ENCODE assay signal across 16 cellular contexts in genomic region chr20:17887331-17888030, GRCh38.
A peak's percentile ranks its signal among the peaks of the same experiment; 100 is the strongest.
DNase-seq lines count a peak whose midpoint lies in the region; ATAC-seq and TF ChIP-seq lines count a peak whose summit lies in the region.
"Had no signal": no experiment of that assay in that cellular context is flagged by ENCODE, and none has a peak within 500 bp of the region (broad histone marks: within the 10 kb centered on the region; RNA-seq: fewer than 3 reads in every experiment).

No MANE protein-coding gene starts in this region.

- peak overlapping the region; percentile 51 for H3K27ac ChIP-seq in PC-3 (ENCODE audit: low read length)
- peak overlapping the region; percentile 79 to 82 for H3K27ac ChIP-seq in breast epithelium
- H3K27ac ChIP-seq in transverse colon, result peak overlapping the region; percentile 31 to 64 (median 50)
- H3K27ac ChIP-seq: HL-60, KMS-11, SJCRH30 had no signal

- DNase-seq in PC-3 (no peak), breast epithelium (ENCODE audit: low spot score in 2 of 2) (peak in 1 of 2 donors; percentile 66), mesenteric fat pad (ENCODE audit: low spot score) (peak; percentile 71), transverse colon (peak; percentile 55)
- DNase-seq: CD8-positive, alpha-beta memory T cell; DMS 273 treated with DMSO at 0.1 percent for 48 hours; NCI-H1092 treated with DMSO at 0.1 percent for 48 hours; NCI-H187; NCI-H510A treated with DMSO at 0.1 percent for 48 hours had no signal

- intact Hi-C loops in PC-3 (cut with micrococcal nuclease), result no loop called here
- intact Hi-C loops in breast epithelium (cut with DNase I; ENCODE audit: low total_unique reads), result no loop called here
- intact Hi-C loops in transverse colon (cut with DNase I; ENCODE audit: low total_unique reads), result no loop called here

- TF ChIP-seq POLR2A in breast epithelium (IDR thresholded peaks at IDR 0.05) (no peak), transverse colon (IDR thresholded peaks at IDR 0.05) (no peak)

- H2AFZ ChIP-seq in PC-3 (ENCODE audit: low read length), result peak overlapping the region; percentile 30

- no peaks in the 10 kb centered on the region for H4K20me1 ChIP-seq in PC-3 (ENCODE audit: low read length)

- no peaks in the 10 kb centered on the region for H3K79me2 ChIP-seq in PC-3 (ENCODE audit: low read length)

- H3K9me2 ChIP-seq in PC-3 (replicated peaks; ENCODE audit: low read length), result no peaks in the 10 kb centered on the region

- H3K4me1 ChIP-seq in PC-3 (ENCODE audit: insufficient read depth, low read length) (peaks cover 18% of the 10 kb centered on the region), breast epithelium (peaks cover 3 to 6% of the 10 kb centered on the region in 2 donors), transverse colon (peaks cover 5 to 24% (median 21%) of the 10 kb centered on the region in 4 donors)
- H3K4me1 ChIP-seq: SJCRH30 had no signal

- H3K9me3 ChIP-seq in PC-3 (ENCODE audit: low read length) (peaks cover 14% of the 10 kb centered on the region; the same call in 1 of the 2 replicates), breast epithelium (peaks cover 0 to 7% of the 10 kb centered on the region in 2 donors), transverse colon (no peaks in the 10 kb centered on the region)
- H3K9me3 ChIP-seq: SJCRH30 had no signal

- H3K9ac ChIP-seq in PC-3 (ENCODE audit: low read length), result peak overlapping the region; percentile 8
- H3K9ac ChIP-seq: KMS-11 had no signal

- WGBS in transverse colon (ENCODE audit: low coverage in 1 of 2), 2 donors, result 60 to 66% methylated on average over 1 to 10 of the region's 10 CpGs

- H3K4me2 ChIP-seq in PC-3 (ENCODE audit: low read length), result no peak overlapping the region
- H3K4me2 ChIP-seq: KMS-11 had no signal

- H3F3A ChIP-seq in PC-3 (ENCODE audit: low read length, unreplicated experiment), result no peaks in the 10 kb centered on the region

- CTCF ChIA-PET in PC-3 (lab: Charles Lee), result no interaction called here

- H3K36me3 ChIP-seq in PC-3 (ENCODE audit: low read depth, low read length), result peaks cover 4% of the 10 kb centered on the region; the same call in 1 of the 2 replicates
- H3K36me3 ChIP-seq in breast epithelium, result no peaks in the 10 kb centered on the region
- H3K36me3 ChIP-seq in transverse colon, result no peaks in the 10 kb centered on the region
- H3K36me3 ChIP-seq: MG63, SJCRH30 had no signal

- in situ Hi-C loops in transverse colon (cut with MboI; ENCODE audit: low pct_ligation_motif_present in 1 of 4, low pct_unique_long_range_greater_than_20kb in 1 of 4, low sequenced_read_pairs in 3 of 4), result loop anchor here in 2 of 4 donors (25.0 kb wide), 2 partner anchors 200 to 350 kb away; partner anchors contain the start of genes BANF2 (in 1 of the 2), BFSP1 (in 1 of the 2) and RRBP1 (in 1 of the 2)

- TF ChIP-seq EP300 in transverse colon (IDR thresholded peaks at IDR 0.05; ENCODE audit: low read depth), result no peak

- H3K27me3 ChIP-seq in PC-3 (ENCODE audit: low read length) (no peaks in the 10 kb centered on the region), breast epithelium (no peaks in the 10 kb centered on the region), transverse colon (no peaks in the 10 kb centered on the region)
- H3K27me3 ChIP-seq: MG63, SJCRH30 had no signal

- no peak; the same call in 1 of the 2 replicates for ATAC-seq in PC-3
- no peak for ATAC-seq in HG03175 (IDR thresholded peaks at IDR 0.05; ENCODE audit: unreplicated experiment)
- no peak for ATAC-seq in HG02678 (IDR thresholded peaks at IDR 0.05; ENCODE audit: unreplicated experiment)
- ATAC-seq in SK-N-SH treated with all-trans-retinoic acid at 6 μM for 48 hours, result no peak

- H3K4me3 ChIP-seq in PC-3 (ENCODE audit: low read length) (no peak overlapping the region), breast epithelium (no peak overlapping the region), transverse colon (no peak overlapping the region)
- H3K4me3 ChIP-seq: MG63, SJCRH30 had no signal

- no TSS peak for BruUV-seq in PC-3 (replicated peaks; lab: Mats Ljungman, UMichigan)

- POLR2A ChIA-PET in PC-3 (lab: Charles Lee; ENCODE audit: unreplicated experiment), result no interaction called here

- TF ChIP-seq CTCF in PC-3 (conservative IDR thresholded peaks at IDR 0.05; ENCODE audit: low read depth, low read length) (no peak), breast epithelium (IDR thresholded peaks at IDR 0.05) (no peak), transverse colon (IDR thresholded peaks at IDR 0.05) (no peak)

TF ChIP-seq in SK-N-SH treated with all-trans-retinoic acid at 6 μM for 48 hours, 23 proteins besides CTCF, POLR2A, EP300 and RAD21:
- TF ChIP-seq, protein P1, sequence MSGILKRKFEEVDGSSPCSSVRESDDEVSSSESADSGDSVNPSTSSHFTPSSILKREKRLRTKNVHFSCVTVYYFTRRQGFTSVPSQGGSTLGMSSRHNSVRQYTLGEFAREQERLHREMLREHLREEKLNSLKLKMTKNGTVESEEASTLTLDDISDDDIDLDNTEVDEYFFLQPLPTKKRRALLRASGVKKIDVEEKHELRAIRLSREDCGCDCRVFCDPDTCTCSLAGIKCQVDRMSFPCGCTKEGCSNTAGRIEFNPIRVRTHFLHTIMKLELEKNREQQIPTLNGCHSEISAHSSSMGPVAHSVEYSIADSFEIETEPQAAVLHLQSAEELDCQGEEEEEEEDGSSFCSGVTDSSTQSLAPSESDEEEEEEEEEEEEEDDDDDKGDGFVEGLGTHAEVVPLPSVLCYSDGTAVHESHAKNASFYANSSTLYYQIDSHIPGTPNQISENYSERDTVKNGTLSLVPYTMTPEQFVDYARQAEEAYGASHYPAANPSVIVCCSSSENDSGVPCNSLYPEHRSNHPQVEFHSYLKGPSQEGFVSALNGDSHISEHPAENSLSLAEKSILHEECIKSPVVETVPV (CRISPR knock-in tag; IDR thresholded peaks at IDR 0.05), result no peak
- TF ChIP-seq TCF4 (CRISPR knock-in tag; IDR thresholded peaks at IDR 0.05; ENCODE audit: borderline replicate concordance) (no peak), GLIS3 (CRISPR knock-in tag; IDR thresholded peaks at IDR 0.05) (no peak), ZFP3 (CRISPR knock-in tag; IDR thresholded peaks at IDR 0.05) (no peak), ISL1 (CRISPR knock-in tag; IDR thresholded peaks at IDR 0.05) (no peak), POU6F1 (CRISPR knock-in tag; IDR thresholded peaks at IDR 0.05; ENCODE audit: borderline replicate concordance, low read depth) (no peak), TOX (CRISPR knock-in tag; IDR thresholded peaks at IDR 0.05; ENCODE audit: borderline replicate concordance) (no peak), RARB (CRISPR knock-in tag; IDR thresholded peaks at IDR 0.05) (no peak), OSR1 (CRISPR knock-in tag; IDR thresholded peaks at IDR 0.05) (no peak), ZNF70 (CRISPR knock-in tag; IDR thresholded peaks at IDR 0.05) (no peak)
- TF ChIP-seq, protein P2, sequence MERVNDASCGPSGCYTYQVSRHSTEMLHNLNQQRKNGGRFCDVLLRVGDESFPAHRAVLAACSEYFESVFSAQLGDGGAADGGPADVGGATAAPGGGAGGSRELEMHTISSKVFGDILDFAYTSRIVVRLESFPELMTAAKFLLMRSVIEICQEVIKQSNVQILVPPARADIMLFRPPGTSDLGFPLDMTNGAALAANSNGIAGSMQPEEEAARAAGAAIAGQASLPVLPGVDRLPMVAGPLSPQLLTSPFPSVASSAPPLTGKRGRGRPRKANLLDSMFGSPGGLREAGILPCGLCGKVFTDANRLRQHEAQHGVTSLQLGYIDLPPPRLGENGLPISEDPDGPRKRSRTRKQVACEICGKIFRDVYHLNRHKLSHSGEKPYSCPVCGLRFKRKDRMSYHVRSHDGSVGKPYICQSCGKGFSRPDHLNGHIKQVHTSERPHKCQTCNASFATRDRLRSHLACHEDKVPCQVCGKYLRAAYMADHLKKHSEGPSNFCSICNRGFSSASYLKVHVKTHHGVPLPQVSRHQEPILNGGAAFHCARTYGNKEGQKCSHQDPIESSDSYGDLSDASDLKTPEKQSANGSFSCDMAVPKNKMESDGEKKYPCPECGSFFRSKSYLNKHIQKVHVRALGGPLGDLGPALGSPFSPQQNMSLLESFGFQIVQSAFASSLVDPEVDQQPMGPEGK (CRISPR knock-in tag; IDR thresholded peaks at IDR 0.05; ENCODE audit: borderline replicate concordance), result no peak
- TF ChIP-seq, protein P3, sequence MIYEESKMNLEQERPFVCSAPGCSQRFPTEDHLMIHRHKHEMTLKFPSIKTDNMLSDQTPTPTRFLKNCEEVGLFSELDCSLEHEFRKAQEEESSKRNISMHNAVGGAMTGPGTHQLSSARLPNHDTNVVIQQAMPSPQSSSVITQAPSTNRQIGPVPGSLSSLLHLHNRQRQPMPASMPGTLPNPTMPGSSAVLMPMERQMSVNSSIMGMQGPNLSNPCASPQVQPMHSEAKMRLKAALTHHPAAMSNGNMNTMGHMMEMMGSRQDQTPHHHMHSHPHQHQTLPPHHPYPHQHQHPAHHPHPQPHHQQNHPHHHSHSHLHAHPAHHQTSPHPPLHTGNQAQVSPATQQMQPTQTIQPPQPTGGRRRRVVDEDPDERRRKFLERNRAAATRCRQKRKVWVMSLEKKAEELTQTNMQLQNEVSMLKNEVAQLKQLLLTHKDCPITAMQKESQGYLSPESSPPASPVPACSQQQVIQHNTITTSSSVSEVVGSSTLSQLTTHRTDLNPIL (CRISPR knock-in tag; IDR thresholded peaks at IDR 0.05; ENCODE audit: low read depth), result no peak
